Comparison of ENCODE assay signal across 9 cellular contexts in genomic region chr10:69389827-69390490, GRCh38. TPM values are rescaled to one million over a fixed set of nuclear protein-coding genes. Genes with fewer than 3 reads are reported as not detected.
DNase-seq lines count a peak whose midpoint lies in the region; ATAC-seq and TF ChIP-seq lines count a peak whose summit lies in the region.
"Had no signal": no experiment of that assay in that cellular context is flagged by ENCODE, and none has a peak within 500 bp of the region (broad histone marks: within the 10 kb centered on the region; RNA-seq: fewer than 3 reads in every experiment).

No MANE protein-coding gene starts in this region.

- no peaks in the 10 kb centered on the region for H3K27me3 ChIP-seq in gastroesophageal sphincter

- ATAC-seq in Right ventricle myocardium inferior = peak; percentile 71
- no peak for ATAC-seq in T-helper 17 cell
- ATAC-seq in gastroesophageal sphincter = peak; percentile 57
- no peak for ATAC-seq in GM19467 (IDR thresholded peaks at IDR 0.05; ENCODE audit: unreplicated experiment)

- peaks cover 8% of the 10 kb centered on the region for H3K36me3 Mint-ChIP-seq in T-helper 17 cell (ENCODE audit: low read depth)

- no peaks in the 10 kb centered on the region for H3K9me3 ChIP-seq in T-helper 17 cell (ENCODE audit: control insufficient read depth, low read length, poor library complexity, severe bottlenecking)
- H3K9me3 ChIP-seq in gastroesophageal sphincter = no peaks in the 10 kb centered on the region

- H3K27me3 Mint-ChIP-seq in T-helper 17 cell = no peaks in the 10 kb centered on the region

- DNase-seq in Right ventricle myocardium inferior (ENCODE audit: missing footprints) = peak; percentile 78
- DNase-seq in cardiac septum (ENCODE audit: low spot score) = no peak
- no peak for DNase-seq in T-helper 17 cell
- DNase-seq in ureter (ENCODE audit: low spot score) = peak; percentile 72
- no peak for DNase-seq in hippocampal formation (lab: John Stamatoyannopoulos, UW)
- no peak for DNase-seq in NCI-H187 (lab: John Stamatoyannopoulos, UW)

- H3K4me1 Mint-ChIP-seq in T-helper 17 cell = peaks cover 13% of the 10 kb centered on the region

- H3K27ac Mint-ChIP-seq in T-helper 17 cell = peak overlapping the region; percentile 47

- H3K4me1 ChIP-seq in gastroesophageal sphincter = peaks cover 0 to 29% (median 13%) of the 10 kb centered on the region in 3 donors

- 0 to 41% methylated on average over 2 to 3 of the region's 8 CpGs for WGBS in gastroesophageal sphincter (ENCODE audit: low coverage in 1 of 2), 2 donors

- no peak for TF ChIP-seq POLR2A in gastroesophageal sphincter (IDR thresholded peaks at IDR 0.05)

- no peak overlapping the region for H3K4me3 Mint-ChIP-seq in T-helper 17 cell

- intact Hi-C loops in Right ventricle myocardium inferior (cut with DNase I) = loop anchor here (5.0 kb wide), 1 partner anchor 73 kb away; no protein-coding TSS in a partner anchor
- intact Hi-C loops in cardiac septum (cut with DNase I) = no loop called here

- no peak overlapping the region for H3K4me3 ChIP-seq in gastroesophageal sphincter

- peaks cover 0 to 94% of the 10 kb centered on the region in 2 donors for H3K36me3 ChIP-seq in gastroesophageal sphincter

- peak overlapping the region in 3 of 4 donors; percentile 56 to 58 (median 57) for H3K27ac ChIP-seq in gastroesophageal sphincter
- H3K27ac ChIP-seq: VCaP had no signal

- TF ChIP-seq CTCF in gastroesophageal sphincter (IDR thresholded peaks at IDR 0.05) = no peak

- TF ChIP-seq EP300 in gastroesophageal sphincter (IDR thresholded peaks at IDR 0.05) = no peak

RNA-seq across cellular contexts. Expression of gene TACR2, which starts 26.8 kb away (rescaled TPM):
- total RNA-seq in Right ventricle myocardium inferior = 0.19 TPM
- 0.13 TPM for total RNA-seq in cardiac septum
- not detected for total RNA-seq in T-helper 17 cell
- 100 to 1,000 TPM in 2 of 4 donors, 10 to 100 TPM in 2; 37.1 to 176 (median 122) TPM for total RNA-seq in gastroesophageal sphincter
- total RNA-seq in ureter = 5.6 TPM

Comparison
In these comparisons a context has a peak if more than half of its experiments do, and no peak if none do; other contexts are left out.
1. DNase-seq: peak in Right ventricle myocardium inferior (single experiment) and ureter (single experiment); none in cardiac septum (single experiment), T-helper 17 cell (0 of 3), hippocampal formation (0 of 2) and NCI-H187 (0 of 2).
2. ATAC-seq: peak in Right ventricle myocardium inferior (single experiment) and gastroesophageal sphincter (single experiment); none in T-helper 17 cell (single experiment) and GM19467 (single experiment).